ENCODE assay signal across 21 cellular contexts in genomic region chr1:60703155-60703554, GRCh38.
"Had no signal": no experiment of that assay in that cellular context is flagged by ENCODE, and none has a peak within 500 bp of the region (broad histone marks: within the 10 kb centered on the region; RNA-seq: fewer than 3 reads in every experiment).

No MANE protein-coding gene starts in this region.

- ATAC-seq: effector memory CD8-positive, alpha-beta T cell; esophagus mucosa; gastroesophageal sphincter; heart left ventricle; left lung; left ventricle myocardium superior; lower lobe of right lung had no signal

- H3K36me3 ChIP-seq: colonic mucosa, esophagus squamous epithelium, gastroesophageal sphincter, heart left ventricle, left lung, lower lobe of right lung had no signal

- H3K4me3 ChIP-seq: colonic mucosa, esophagus squamous epithelium, gastroesophageal sphincter, heart left ventricle, hepatocyte, left lung, lower lobe of right lung had no signal

- H3K4me1 ChIP-seq: colonic mucosa, esophagus squamous epithelium, gastroesophageal sphincter, left lung, lower lobe of right lung had no signal

- H3K9me3 ChIP-seq: colonic mucosa, esophagus squamous epithelium, gastroesophageal sphincter, left lung, lower lobe of right lung had no signal

- DNase-seq: colonic mucosa; cortex of kidney; effector CD8-positive, alpha-beta T cell; effector memory CD8-positive, alpha-beta T cell; endodermal cell; erythroblast; esophagus squamous epithelium; foreskin fibroblast; heart left ventricle; hypothalamus; immature natural killer cell; islet precursor cell; kidney; kidney glomerular epithelial cell; left lung; left ventricle myocardium superior; lower lobe of right lung; mesenchymal stem cell had no signal
